27 cellular contexts compared by ENCODE assay signal in the genomic region with DNA sequence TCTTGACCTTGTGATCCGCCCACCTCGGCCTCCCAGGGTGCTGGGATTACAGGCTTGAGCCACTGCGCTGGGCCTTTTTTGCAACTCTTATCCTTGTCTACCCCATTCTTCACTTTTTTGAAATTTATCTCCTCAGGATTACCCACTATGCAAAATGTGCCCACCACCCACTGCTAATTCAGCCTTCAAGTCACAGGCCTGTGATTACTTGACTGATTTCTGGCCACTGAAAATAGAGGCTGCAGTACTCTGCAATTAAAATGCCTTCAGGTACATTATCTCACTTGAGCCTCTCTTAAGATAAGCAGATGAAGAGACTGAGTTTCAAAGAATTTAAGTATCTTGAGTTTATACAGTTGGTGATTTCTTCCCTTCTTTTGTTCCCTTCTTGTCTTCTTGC.
"Had no signal": no experiment of that assay in that cellular context is flagged by ENCODE, and none has a peak within 500 bp of the region (broad histone marks: within the 10 kb centered on the region; RNA-seq: fewer than 3 reads in every experiment).

No MANE protein-coding gene starts in this region.

- H3K27me3 ChIP-seq: esophagus squamous epithelium, pancreas, suprapubic skin, uterus had no signal

- H3K27ac ChIP-seq: epithelial cell of prostate, prostate gland, skin epidermis, suprapubic skin, uterus had no signal

- H3K27me3 Mint-ChIP-seq: activated CD4-positive, alpha-beta memory T cell treated with anti-CD3 and anti-CD28 coated beads, Interleukin-2, amount 10 ng/mL, durations not matched to agents 7 days and 5 days; activated CD4-positive, alpha-beta T cell treated with anti-CD3 and anti-CD28 coated beads, Interleukin-2, amount 10 ng/mL, durations not matched to agents 7 days and 5 days; activated naive CD4-positive, alpha-beta T cell treated with anti-CD3 and anti-CD28 coated beads, Interleukin-2, amount 10 ng/mL, durations not matched to agents 7 days and 5 days; activated T-cell treated with anti-CD3 and anti-CD28 coated beads, Interleukin-2, amount 50 U/mL, for 24 hours had no signal

- H3K4me3 ChIP-seq: esophagus squamous epithelium, left ventricle myocardium inferior, lung, pancreas, prostate gland, skin epidermis, suprapubic skin, uterus had no signal

- H3K36me3 ChIP-seq: esophagus squamous epithelium, left ventricle myocardium inferior, pancreas, prostate gland, suprapubic skin, uterus had no signal

- H3K4me1 ChIP-seq: uterus had no signal

- H3K27ac Mint-ChIP-seq: activated CD4-positive, alpha-beta memory T cell treated with anti-CD3 and anti-CD28 coated beads, Interleukin-2, amount 10 ng/mL, durations not matched to agents 7 days and 5 days; activated CD4-positive, alpha-beta T cell treated with anti-CD3 and anti-CD28 coated beads, Interleukin-2, amount 10 ng/mL, durations not matched to agents 7 days and 5 days; activated naive CD4-positive, alpha-beta T cell treated with anti-CD3 and anti-CD28 coated beads, Interleukin-2, amount 10 ng/mL, durations not matched to agents 7 days and 5 days; activated T-cell treated with anti-CD3 and anti-CD28 coated beads, Interleukin-2, amount 50 U/mL, for 24 hours; T-helper 1 cell treated with Interleukin-12 subunit alpha and Interleukin-12 subunit beta and Interleukin-4 antibody, amounts not matched to agents 30 μg/mL and 1 μg/mL, for 36 hours; WTC11 had no signal

- H3K9me3 Mint-ChIP-seq: activated naive CD4-positive, alpha-beta T cell treated with anti-CD3 and anti-CD28 coated beads, Interleukin-2, amount 10 ng/mL, durations not matched to agents 7 days and 5 days; activated T-cell treated with anti-CD3 and anti-CD28 coated beads, Interleukin-2, amount 50 U/mL, for 24 hours; stimulated activated memory B cell treated with anti-CD40 and anti-IgM and Interleukin-4, amounts not matched to agents 10 μg/mL and 1 μg/mL and 100 μg/mL, for 72 hours had no signal

- H3K4me3 Mint-ChIP-seq: activated CD4-positive, alpha-beta memory T cell treated with anti-CD3 and anti-CD28 coated beads, Interleukin-2, amount 10 ng/mL, durations not matched to agents 7 days and 5 days; activated CD4-positive, alpha-beta T cell treated with anti-CD3 and anti-CD28 coated beads, Interleukin-2, amount 10 ng/mL, durations not matched to agents 7 days and 5 days; activated naive CD4-positive, alpha-beta T cell treated with anti-CD3 and anti-CD28 coated beads, Interleukin-2, amount 10 ng/mL, durations not matched to agents 7 days and 5 days; activated T-cell treated with anti-CD3 and anti-CD28 coated beads, Interleukin-2, amount 50 U/mL, for 24 hours; stimulated activated memory B cell treated with anti-CD40 and anti-IgM and Interleukin-4, amounts not matched to agents 10 μg/mL and 1 μg/mL and 100 μg/mL, for 72 hours; T-helper 1 cell treated with Interleukin-12 subunit alpha and Interleukin-12 subunit beta and Interleukin-4 antibody, amounts not matched to agents 30 μg/mL and 1 μg/mL, for 36 hours; WTC11 had no signal

- H3K9me3 ChIP-seq: esophagus squamous epithelium, left ventricle myocardium inferior, pancreas, prostate gland, suprapubic skin, uterus had no signal

- H3K36me3 Mint-ChIP-seq: activated naive CD4-positive, alpha-beta T cell treated with anti-CD3 and anti-CD28 coated beads, Interleukin-2, amount 10 ng/mL, durations not matched to agents 7 days and 5 days; stimulated activated memory B cell treated with anti-CD40 and anti-IgM and Interleukin-4, amounts not matched to agents 10 μg/mL and 1 μg/mL and 100 μg/mL, for 72 hours had no signal

- DNase-seq: activated CD4-positive, alpha-beta memory T cell treated with anti-CD3 and anti-CD28 coated beads, Interleukin-2, amount 10 ng/mL, durations not matched to agents 7 days and 5 days; activated CD4-positive, alpha-beta T cell treated with anti-CD3 and anti-CD28 coated beads for 1 hour; activated CD4-positive, alpha-beta T cell treated with anti-CD3 and anti-CD28 coated beads, Interleukin-2, amount 10 ng/mL, durations not matched to agents 7 days and 5 days; activated CD8-positive, alpha-beta memory T cell treated with anti-CD3 and anti-CD28 coated beads, Interleukin-2, amount 50 U/mL, for 48 hours; activated gamma-delta T cell; activated naive CD4-positive, alpha-beta T cell treated with anti-CD3 and anti-CD28 coated beads, Interleukin-2, amount 10 ng/mL, durations not matched to agents 7 days and 5 days; activated T-cell treated with anti-CD3 and anti-CD28 coated beads, Interleukin-2, amount 50 U/mL, for 24 hours; amniotic stem cell; central memory CD4-positive, alpha-beta T cell; esophagus squamous epithelium; left ventricle myocardium inferior; nucleus accumbens; pancreas; stimulated activated CD4-positive, alpha-beta T cell treated with anti-CD3 and anti-CD28 coated beads, Interleukin-12 subunit alpha, Interleukin-12 subunit beta, amount 100 ng/mL, for 4 hours; stimulated activated CD4-positive, alpha-beta T cell treated with anti-CD3 and anti-CD28 coated beads, Interleukin-4, amount 100 ng/mL, for 24 hours; stimulated activated CD8-positive, alpha-beta memory T cell treated with anti-CD3 and anti-CD28 coated beads, Interleukin-4, amount 100 ng/mL, for 48 hours; T-helper 9 cell; uterus had no signal

- ATAC-seq: sciatic nerve had no signal
